14 cellular contexts compared by ENCODE assay signal in the genomic region with DNA sequence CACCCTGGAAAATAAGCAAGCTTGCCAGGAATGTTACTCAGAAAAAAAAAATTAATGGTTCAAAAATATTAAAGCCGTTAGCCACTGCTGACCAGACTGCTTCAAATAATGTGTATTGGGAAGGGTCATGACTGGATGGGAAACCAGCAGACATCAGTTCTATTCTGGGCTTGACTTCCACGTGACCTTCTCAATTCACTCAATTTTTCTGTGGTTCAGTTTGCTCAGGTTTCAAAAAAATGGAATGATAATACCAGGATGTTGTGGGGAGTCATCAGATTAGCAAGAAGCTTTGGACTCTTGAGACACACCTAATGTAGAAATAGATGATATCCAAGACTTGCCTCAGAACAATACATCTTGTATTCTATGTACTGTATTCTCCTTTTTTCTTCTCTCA.
DNase-seq lines count a peak whose midpoint lies in the region; ATAC-seq, FAIRE-seq and TF ChIP-seq lines count a peak whose summit lies in the region.
"Had no signal": no experiment of that assay in that cellular context is flagged by ENCODE, and none has a peak within 500 bp of the region (broad histone marks: within the 10 kb centered on the region; RNA-seq: fewer than 3 reads in every experiment).

No MANE protein-coding gene starts in this region.

- ATAC-seq in GM21381 (IDR thresholded peaks at IDR 0.05; ENCODE audit: unreplicated experiment) = no peak

- H3K9me3 ChIP-seq in HUES48 (ENCODE audit: control insufficient read depth, insufficient read depth, low read length) (no peaks in the 10 kb centered on the region), keratinocyte (ENCODE audit: control insufficient read depth, low read depth, low read length) (no peaks in the 10 kb centered on the region)
- H3K9me3 ChIP-seq: testis had no signal

- FAIRE-seq in keratinocyte (lab: Jason Lieb, UNC) = peak; percentile 23

- no peaks in the 10 kb centered on the region for H4K20me1 ChIP-seq in keratinocyte (ENCODE audit: control insufficient read depth, extremely low read depth, insufficient read depth, low read length)

- no peaks in the 10 kb centered on the region for H3K36me3 ChIP-seq in HUES48 (ENCODE audit: control insufficient read depth, insufficient read depth, low read length)
- no peaks in the 10 kb centered on the region for H3K36me3 ChIP-seq in keratinocyte (ENCODE audit: control insufficient read depth in 2 of 2, extremely low read depth in 1 of 2, insufficient read depth in 2 of 2, low read length in 2 of 2)

- H2AFZ ChIP-seq in keratinocyte (ENCODE audit: control insufficient read depth, low read length) = no peak overlapping the region

- H3K4me1 ChIP-seq in HUES48 (ENCODE audit: control insufficient read depth, insufficient read depth, low read length) (peaks cover 20% of the 10 kb centered on the region), keratinocyte (ENCODE audit: control insufficient read depth, extremely low read depth, insufficient read depth, low read length) (peaks cover 24% of the 10 kb centered on the region)
- H3K4me1 ChIP-seq: testis had no signal

- TF ChIP-seq CTCF in astrocyte of the spinal cord (IDR thresholded peaks at IDR 0.05; ENCODE audit: low read depth, low read length) = no peak
- no peak for TF ChIP-seq CTCF in keratinocyte (optimal IDR thresholded peaks at IDR 0.05 in 1 of 3, IDR thresholded peaks at IDR 0.05 in 1 of 3, conservative IDR thresholded peaks at IDR 0.05 in 1 of 3; ENCODE audit: extremely low read depth in 1 of 3, insufficient read depth in 2 of 3, low read length in 3 of 3)

- intact Hi-C loops in head of caudate nucleus (cut with DNase I) = no loop called here

- H3K4me3 ChIP-seq in HUES48 (ENCODE audit: low read depth, low read length) (no peak overlapping the region), astrocyte of the spinal cord (ENCODE audit: low read depth, low read length) (no peak overlapping the region), keratinocyte (ENCODE audit: control insufficient read depth in 2 of 3, extremely low read depth in 1 of 3, insufficient read depth in 2 of 3, low read depth in 1 of 3, low read length in 3 of 3) (no peak overlapping the region)
- H3K4me3 ChIP-seq: testis had no signal

- in situ Hi-C loops in astrocyte of the spinal cord (cut with HindIII; ENCODE audit: low sequenced_read_pairs) = no loop called here

- dilution Hi-C loops in keratinocyte (cut with MboI; ENCODE audit: extremely low pct_ligation_motif_present, low sequenced_read_pairs) = no loop called here

- peak overlapping the region; percentile 50 for H3K27ac ChIP-seq in HUES48 (ENCODE audit: low read depth, low read length)
- peak overlapping the region; percentile 7 for H3K27ac ChIP-seq in keratinocyte (ENCODE audit: control insufficient read depth, insufficient read depth, low read length)
- H3K27ac ChIP-seq: RWPE1, testis had no signal

- no peaks in the 10 kb centered on the region for H3K27me3 ChIP-seq in HUES48 (ENCODE audit: control insufficient read depth, insufficient read depth, low read length)
- H3K27me3 ChIP-seq in keratinocyte (ENCODE audit: control insufficient read depth, extremely low read depth, insufficient read depth, low read length) = no peaks in the 10 kb centered on the region
- H3K27me3 ChIP-seq: testis had no signal

- peak; percentile 8 for DNase-seq in AG08396 (ENCODE audit: low spot score)
- DNase-seq in astrocyte of the spinal cord (ENCODE audit: low read depth, low spot score) = peak; percentile 42
- no peak for DNase-seq in keratinocyte (ENCODE audit: low read depth, low spot score)
- no peak for DNase-seq in head of caudate nucleus
- DNase-seq in NCI-H1417 treated with DMSO at 0.1 percent for 48 hours (lab: John Stamatoyannopoulos, UW) = no peak
- DNase-seq in HuH-7.5 (ENCODE audit: low spot score) = no peak
- DNase-seq: activated CD4-positive, alpha-beta T cell treated with anti-CD3 and anti-CD28 coated beads, Interleukin-2, amount 10 ng/mL, durations not matched to agents 7 days and 5 days; kidney; NCI-H1436 treated with DMSO at 0.1 percent for 48 hours; NCI-H510A had no signal

- H3K9ac ChIP-seq in HUES48 (ENCODE audit: low read depth, low read length) (peak overlapping the region; percentile 32; the same call in 1 of the 2 replicates), keratinocyte (ENCODE audit: control insufficient read depth, extremely low read depth, insufficient read depth, low read length) (no peak overlapping the region)

- no peak overlapping the region for H3K4me2 ChIP-seq in keratinocyte (ENCODE audit: control insufficient read depth, extremely low read depth, insufficient read depth, low read depth, low read length)

- H3K79me2 ChIP-seq in keratinocyte (ENCODE audit: control insufficient read depth, insufficient read depth, low read length) = no peaks in the 10 kb centered on the region

- no peaks in the 10 kb centered on the region for H3K9me1 ChIP-seq in keratinocyte (ENCODE audit: control insufficient read depth, extremely low read depth, insufficient read depth, low read length)

Comparison
In these comparisons a context has a peak if more than half of its experiments do, and no peak if none do; other contexts are left out.
1. DNase-seq: peak in AG08396 (single experiment) and astrocyte of the spinal cord (single experiment); none in keratinocyte (single experiment), head of caudate nucleus (0 of 42), NCI-H1417 treated with DMSO at 0.1 percent for 48 hours (single experiment) and HuH-7.5 (single experiment).